ENCODE assay signal across 11 cellular contexts in the genomic region with DNA sequence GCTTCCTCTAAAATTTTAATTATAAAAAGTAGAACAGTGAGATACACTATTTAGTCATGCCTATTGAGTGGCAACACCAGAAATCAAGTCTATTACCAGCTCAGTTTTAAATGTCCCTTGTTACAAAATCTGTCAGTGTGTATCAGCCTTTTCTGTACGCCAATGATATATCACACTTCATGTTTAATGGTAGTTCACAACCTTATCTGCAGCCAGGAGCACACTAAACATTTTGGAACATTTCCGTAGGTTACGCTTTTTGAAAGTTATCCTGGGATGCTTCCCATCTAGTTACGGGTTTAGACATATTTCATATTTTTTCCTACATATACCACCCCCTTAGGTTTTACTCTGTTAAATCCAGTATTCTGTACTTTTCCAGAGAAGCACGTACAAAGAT. TPM values are rescaled to one million over a fixed set of nuclear protein-coding genes. Genes with fewer than 3 reads are reported as not detected.
DNase-seq lines count a peak whose midpoint lies in the region; ATAC-seq and TF ChIP-seq lines count a peak whose summit lies in the region.
"Had no signal": no experiment of that assay in that cellular context is flagged by ENCODE, and none has a peak within 500 bp of the region (broad histone marks: within the 10 kb centered on the region; RNA-seq: fewer than 3 reads in every experiment).

No MANE protein-coding gene starts in this region.

- H3K56ac ChIP-seq in H9 (ENCODE audit: insufficient read length, low read depth, low read length), result no peak overlapping the region
- H3K56ac ChIP-seq in mesendoderm (ENCODE audit: low read length), result no peak overlapping the region

- intact Hi-C loops in activated T-helper 2 cell treated with anti-CD3 and anti-CD28 coated beads, Interferon-gamma antibody, Interleukin-2, Interleukin-4, amounts not matched to agents 10 μg/mL and 5 μg/mL and 100 μg/mL, durations not matched to agents 14 hours and 24 hours and 36 hours (cut with micrococcal nuclease), result no loop called here
- intact Hi-C loops in posterior cingulate gyrus (cut with DNase I), result loop anchor here (5.0 kb wide), 1 partner anchor 43 kb away; a partner anchor contains a TSS

- H3K79me1 ChIP-seq in H9 (ENCODE audit: insufficient read depth, low read depth, low read length, poor library complexity, severe bottlenecking) (peaks cover 3% of the 10 kb centered on the region), mesendoderm (ENCODE audit: low read length) (no peaks in the 10 kb centered on the region)

- H3K4me2 ChIP-seq in H9 (ENCODE audit: insufficient read depth, insufficient read length, low read length) (no peak overlapping the region), mesendoderm (ENCODE audit: low read length) (no peak overlapping the region)

- H4K5ac ChIP-seq in H9 (ENCODE audit: insufficient read length, low read depth, low read length), result no peak overlapping the region
- no peak overlapping the region for H4K5ac ChIP-seq in mesendoderm (ENCODE audit: low read length)

- H3K79me2 ChIP-seq in H9 (ENCODE audit: insufficient read depth, low read length) (peaks cover 43% of the 10 kb centered on the region), mesendoderm (ENCODE audit: control insufficient read depth, insufficient read depth, low read length) (peaks cover 79% of the 10 kb centered on the region)

- H2BK15ac ChIP-seq in H9 (ENCODE audit: low read depth, low read length) (no peak overlapping the region), mesendoderm (replicated peaks; ENCODE audit: low read depth) (no peak overlapping the region)

- H3K23me2 ChIP-seq in H9 (ENCODE audit: insufficient read length, low read depth, low read length, poor library complexity, severe bottlenecking), result no peaks in the 10 kb centered on the region

- no peak overlapping the region for H4K8ac ChIP-seq in H9 (replicated peaks; ENCODE audit: insufficient read length, low read depth, low read length)
- H4K8ac ChIP-seq in mesendoderm (ENCODE audit: low read depth, low read length), result no peak overlapping the region

- H3K27me3 ChIP-seq in CD4-positive, CD25-positive, alpha-beta regulatory T cell (ENCODE audit: control insufficient read depth, insufficient read depth, low read length), result no peaks in the 10 kb centered on the region
- no peaks in the 10 kb centered on the region for H3K27me3 ChIP-seq in H9 (ENCODE audit: insufficient read depth, low read length)
- H3K27me3 ChIP-seq in mesendoderm (ENCODE audit: insufficient read depth, low read length, poor library complexity), result no peaks in the 10 kb centered on the region

- H3K14ac ChIP-seq in H9 (ENCODE audit: insufficient read depth, low read length), result no peak overlapping the region

- H3K4me3 Mint-ChIP-seq in CD4-positive, CD25-positive, alpha-beta regulatory T cell, result peak overlapping the region; percentile 80 to 89 (median 85)
- H3K4me3 Mint-ChIP-seq in H9, result peak overlapping the region; percentile 70 to 100; a peak in 4 of 5 replicates
- H3K4me3 Mint-ChIP-seq in activated T-helper 2 cell treated with anti-CD3 and anti-CD28 coated beads, Interferon-gamma antibody, Interleukin-2, Interleukin-4, amounts not matched to agents 10 μg/mL and 5 μg/mL and 100 μg/mL, durations not matched to agents 14 hours and 24 hours and 36 hours (ENCODE audit: low read depth), result peak overlapping the region; percentile 82

- H2AFZ ChIP-seq in H9 (ENCODE audit: low read length), result no peak overlapping the region

- H3T11ph ChIP-seq in H9 (ENCODE audit: low read length), result no peak overlapping the region

- peaks cover 15% of the 10 kb centered on the region for H3K27me3 Mint-ChIP-seq in CD4-positive, CD25-positive, alpha-beta regulatory T cell
- H3K27me3 Mint-ChIP-seq in H9 (ENCODE audit: low read depth), result peaks cover 5% of the 10 kb centered on the region
- no peaks in the 10 kb centered on the region for H3K27me3 Mint-ChIP-seq in activated T-helper 2 cell treated with anti-CD3 and anti-CD28 coated beads, Interferon-gamma antibody, Interleukin-2, Interleukin-4, amounts not matched to agents 10 μg/mL and 5 μg/mL and 100 μg/mL, durations not matched to agents 14 hours and 24 hours and 36 hours (ENCODE audit: low read depth)

- peaks cover 80% of the 10 kb centered on the region for H3K36me3 ChIP-seq in CD4-positive, CD25-positive, alpha-beta regulatory T cell (ENCODE audit: control insufficient read depth, insufficient read depth, low read length)
- peaks cover 27% of the 10 kb centered on the region for H3K36me3 ChIP-seq in mesendoderm (ENCODE audit: control insufficient read depth, insufficient read depth, low read length)

- H3K4me3 ChIP-seq in CD4-positive, CD25-positive, alpha-beta regulatory T cell (ENCODE audit: low read depth, low read length), result peak overlapping the region; percentile 100
- no peak overlapping the region for H3K4me3 ChIP-seq in mesendoderm (ENCODE audit: low read length)

- WGBS in H9 (ENCODE audit: extremely low coverage, insufficient read length, low lambda C conversion rate), result no CpG with 5 or more reads among the region's 5 CpGs
- no CpG with 5 or more reads among the region's 5 CpGs for WGBS in mesendoderm (ENCODE audit: extremely low coverage, insufficient coverage, low lambda C conversion rate)

- no peak overlapping the region for H4K91ac ChIP-seq in H9 (ENCODE audit: insufficient read length, low read depth, low read length)

- H3K9me3 ChIP-seq in CD4-positive, CD25-positive, alpha-beta regulatory T cell (ENCODE audit: control insufficient read depth in 2 of 2, low read length in 2 of 2), result no peaks in the 10 kb centered on the region
- H3K9me3 ChIP-seq in H9 (ENCODE audit: control insufficient read depth, low read depth, low read length), result no peaks in the 10 kb centered on the region
- H3K9me3 ChIP-seq: SK-N-SH had no signal

- H3K23ac ChIP-seq in H9 (ENCODE audit: insufficient read length, low read depth, low read length) (no peak overlapping the region), mesendoderm (ENCODE audit: low read length) (no peak overlapping the region)

- peak overlapping the region in 2 of 3 donors; percentile 66 to 71 for H3K27ac Mint-ChIP-seq in CD4-positive, CD25-positive, alpha-beta regulatory T cell
- peak overlapping the region in 1 of 3 experiments; percentile 90; a peak in 1 of 7 replicates for H3K27ac Mint-ChIP-seq in H9
- H3K27ac Mint-ChIP-seq in activated T-helper 2 cell treated with anti-CD3 and anti-CD28 coated beads, Interferon-gamma antibody, Interleukin-2, Interleukin-4, amounts not matched to agents 10 μg/mL and 5 μg/mL and 100 μg/mL, durations not matched to agents 14 hours and 24 hours and 36 hours, result peak overlapping the region; percentile 53

- peaks cover 76% of the 10 kb centered on the region for H3K4me1 ChIP-seq in CD4-positive, CD25-positive, alpha-beta regulatory T cell (ENCODE audit: control insufficient read depth, insufficient read depth, low read length, poor library complexity, severe bottlenecking)
- H3K4me1 ChIP-seq in H9 (ENCODE audit: insufficient read depth, low read length), result peaks cover 2% of the 10 kb centered on the region
- H3K4me1 ChIP-seq in mesendoderm (ENCODE audit: control insufficient read depth, low read depth, low read length), result peaks cover 2% of the 10 kb centered on the region

- H2AK5ac ChIP-seq in H9 (ENCODE audit: insufficient read length, low read length) (no peak overlapping the region), mesendoderm (ENCODE audit: low read length) (no peak overlapping the region)

- H2BK12ac ChIP-seq in H9 (ENCODE audit: insufficient read length, low read depth, low read length), result no peak overlapping the region

- no peak overlapping the region for H2BK5ac ChIP-seq in H9 (ENCODE audit: insufficient read length, low read length)
- no peak overlapping the region for H2BK5ac ChIP-seq in mesendoderm (ENCODE audit: low read length)

- H3K9me3 Mint-ChIP-seq in CD4-positive, CD25-positive, alpha-beta regulatory T cell, result peaks cover 0 to 2% (median 0%) of the 10 kb centered on the region in 7 donors
- H3K9me3 Mint-ChIP-seq in H9, result peaks cover 10 to 16% of the 10 kb centered on the region in 2 experiments
- H3K9me3 Mint-ChIP-seq in activated T-helper 2 cell treated with anti-CD3 and anti-CD28 coated beads, Interferon-gamma antibody, Interleukin-2, Interleukin-4, amounts not matched to agents 10 μg/mL and 5 μg/mL and 100 μg/mL, durations not matched to agents 14 hours and 24 hours and 36 hours, result no peaks in the 10 kb centered on the region

- no peak for ATAC-seq in CD4-positive, CD25-positive, alpha-beta regulatory T cell (ENCODE audit: low read depth in 2 of 2)

- H2BK120ac ChIP-seq in H9 (ENCODE audit: low read depth, low read length, poor library complexity, severe bottlenecking) (no peak overlapping the region), mesendoderm (ENCODE audit: low read depth, low read length) (no peak overlapping the region)

- no peak overlapping the region for H3K18ac ChIP-seq in H9 (ENCODE audit: insufficient read length, low read depth, low read length)
- no peak overlapping the region for H3K18ac ChIP-seq in mesendoderm (ENCODE audit: low read length)

- TF ChIP-seq CTCF in H9 (conservative IDR thresholded peaks at IDR 0.05), result no peak

- peaks cover 85% of the 10 kb centered on the region for H3K36me3 Mint-ChIP-seq in CD4-positive, CD25-positive, alpha-beta regulatory T cell
- peaks cover 92 to 98% (median 98%) of the 10 kb centered on the region in 3 experiments for H3K36me3 Mint-ChIP-seq in H9 (ENCODE audit: insufficient read depth in 1 of 3, low read depth in 3 of 3)
- peaks cover 98% of the 10 kb centered on the region for H3K36me3 Mint-ChIP-seq in activated T-helper 2 cell treated with anti-CD3 and anti-CD28 coated beads, Interferon-gamma antibody, Interleukin-2, Interleukin-4, amounts not matched to agents 10 μg/mL and 5 μg/mL and 100 μg/mL, durations not matched to agents 14 hours and 24 hours and 36 hours (ENCODE audit: low read depth)

- H3K9ac ChIP-seq in H9 (ENCODE audit: extremely low read depth, insufficient read length, low read length), result no peak overlapping the region
- peak overlapping the region; percentile 21 for H3K9ac ChIP-seq in mesendoderm (ENCODE audit: low read length)
- H3K9ac ChIP-seq: SK-N-SH had no signal

- no peak overlapping the region for H2BK20ac ChIP-seq in H9 (ENCODE audit: low read depth, low read length, poor library complexity, severe bottlenecking)

- H3K4me1 Mint-ChIP-seq in CD4-positive, CD25-positive, alpha-beta regulatory T cell, result peaks cover 59 to 84% (median 67%) of the 10 kb centered on the region in 4 donors
- H3K4me1 Mint-ChIP-seq in H9, result peaks cover 32 to 55% of the 10 kb centered on the region in 2 experiments
- H3K4me1 Mint-ChIP-seq in activated T-helper 2 cell treated with anti-CD3 and anti-CD28 coated beads, Interferon-gamma antibody, Interleukin-2, Interleukin-4, amounts not matched to agents 10 μg/mL and 5 μg/mL and 100 μg/mL, durations not matched to agents 14 hours and 24 hours and 36 hours (ENCODE audit: low read depth), result peaks cover 69% of the 10 kb centered on the region

- H3K4ac ChIP-seq in H9 (ENCODE audit: low read depth, low read length) (no peak overlapping the region), mesendoderm (ENCODE audit: low read depth, low read length) (no peak overlapping the region)

- H3K27ac ChIP-seq in CD4-positive, CD25-positive, alpha-beta regulatory T cell (ENCODE audit: insufficient read depth, low read length, poor library complexity, severe bottlenecking), result peak overlapping the region; percentile 56
- no peak overlapping the region for H3K27ac ChIP-seq in H9 (ENCODE audit: insufficient read length, low read depth, low read length)
- no peak overlapping the region for H3K27ac ChIP-seq in mesendoderm (ENCODE audit: low read depth, low read length)

- no peaks in the 10 kb centered on the region for H4K20me1 ChIP-seq in H9 (ENCODE audit: control insufficient read depth, insufficient read depth, insufficient read length)

- DNase-seq in CD4-positive, CD25-positive, alpha-beta regulatory T cell, result no peak
- no peak for DNase-seq in H9
- DNase-seq in activated T-helper 2 cell treated with anti-CD3 and anti-CD28 coated beads, Interferon-gamma antibody, Interleukin-2, Interleukin-4, amounts not matched to agents 10 μg/mL and 5 μg/mL and 100 μg/mL, durations not matched to agents 14 hours and 24 hours and 36 hours (ENCODE audit: low spot score), result no peak
- no peak for DNase-seq in mesendoderm
- DNase-seq in NCI-H446 treated with DMSO at 0.1 percent for 48 hours (lab: John Stamatoyannopoulos, UW), result no peak
- DNase-seq in NK-92 (lab: John Stamatoyannopoulos, UW; ENCODE audit: unreplicated experiment), result no peak
- DNase-seq in stimulated activated CD4-positive, alpha-beta T cell treated with anti-CD3 and anti-CD28 coated beads, Interleukin-12 subunit alpha, Interleukin-12 subunit beta, amount 100 ng/mL, for 4 hours, result no peak
- DNase-seq in posterior cingulate gyrus, result no peak
- DNase-seq: DMS 273 treated with DMSO at 0.1 percent for 48 hours, foreskin melanocyte, SK-N-SH had no signal

RNA-seq across cellular contexts. Expression of a gene that starts 5.4 kb away (rescaled TPM):
- total RNA-seq in CD4-positive, CD25-positive, alpha-beta regulatory T cell, result 465 TPM
- polyA plus RNA-seq in CD4-positive, CD25-positive, alpha-beta regulatory T cell, result 100 to 1,000 TPM; 506 to 541 (median 520) TPM
- total RNA-seq in H9 (2021), result 1,123 and 1,137 TPM in 2 replicates
- 835 and 845 TPM in 2 replicates for total RNA-seq in activated T-helper 2 cell treated with anti-CD3 and anti-CD28 coated beads, Interferon-gamma antibody, Interleukin-2, Interleukin-4, amounts not matched to agents 10 μg/mL and 5 μg/mL and 100 μg/mL, durations not matched to agents 14 hours and 24 hours and 36 hours
- 937 TPM for polyA plus RNA-seq in mesendoderm (2013, experiment 1 of 2)
- 922 TPM for polyA plus RNA-seq in mesendoderm (2013, experiment 2 of 2)

RNA-seq across cellular contexts. Expression of a gene that starts 6.4 kb away (rescaled TPM):
- 115 TPM for total RNA-seq in CD4-positive, CD25-positive, alpha-beta regulatory T cell
- 100 to 1,000 TPM in 3 of 4 donors, 10 to 100 TPM in 1; 89.1 to 135 (median 125) TPM for polyA plus RNA-seq in CD4-positive, CD25-positive, alpha-beta regulatory T cell
- total RNA-seq in H9 (2021), result 287 and 288 TPM in 2 replicates
- 274 and 275 TPM in 2 replicates for total RNA-seq in activated T-helper 2 cell treated with anti-CD3 and anti-CD28 coated beads, Interferon-gamma antibody, Interleukin-2, Interleukin-4, amounts not matched to agents 10 μg/mL and 5 μg/mL and 100 μg/mL, durations not matched to agents 14 hours and 24 hours and 36 hours
- polyA plus RNA-seq in mesendoderm (2013, experiment 1 of 2), result 207 TPM
- polyA plus RNA-seq in mesendoderm (2013, experiment 2 of 2), result 206 TPM

RNA-seq across cellular contexts. Expression of a gene that starts 43.2 kb away (rescaled TPM):
- total RNA-seq in CD4-positive, CD25-positive, alpha-beta regulatory T cell, result 10.9 TPM
- 10 to 100 TPM in 3 of 4 donors, 1 to 10 TPM in 1; 8.8 to 13.9 (median 13.2) TPM for polyA plus RNA-seq in CD4-positive, CD25-positive, alpha-beta regulatory T cell
- total RNA-seq in H9 (2021), result 46.1 and 46.9 TPM in 2 replicates
- total RNA-seq in activated T-helper 2 cell treated with anti-CD3 and anti-CD28 coated beads, Interferon-gamma antibody, Interleukin-2, Interleukin-4, amounts not matched to agents 10 μg/mL and 5 μg/mL and 100 μg/mL, durations not matched to agents 14 hours and 24 hours and 36 hours, result 42.3 and 44.6 TPM in 2 replicates
- polyA plus RNA-seq in mesendoderm (2013, experiment 1 of 2), result 34.7 TPM
- polyA plus RNA-seq in mesendoderm (2013, experiment 2 of 2), result 36.5 TPM
